Comparison of ENCODE assay signal across 17 cellular contexts in genomic region chr17:44272321-44272951, GRCh38. TPM values are rescaled to one million over a fixed set of nuclear protein-coding genes. Genes with fewer than 3 reads are reported as not detected.
"Had no signal": no experiment of that assay in that cellular context is flagged by ENCODE, and none has a peak within 500 bp of the region (broad histone marks: within the 10 kb centered on the region; RNA-seq: fewer than 3 reads in every experiment).

No MANE protein-coding gene starts in this region.

- DNase-seq: activated CD4-positive, alpha-beta T cell treated with anti-CD3 and anti-CD28 coated beads for 1 hour; activated CD4-positive, alpha-beta T cell treated with anti-CD3 and anti-CD28 coated beads, Interleukin-2, amount 50 U/mL, for 48 hours; activated CD8-positive, alpha-beta memory T cell treated with anti-CD3 and anti-CD28 coated beads, Interleukin-2, amount 10 ng/mL, durations not matched to agents 7 days and 5 days; activated effector memory CD4-positive, alpha-beta T cell treated with anti-CD3 and anti-CD28 coated beads, Interleukin-2, amount 50 U/mL, for 16 hours; activated T-cell treated with anti-CD3 and anti-CD28 coated beads, Interleukin-2, amount 50 U/mL, for 24 hours; amniotic stem cell; esophagus squamous epithelium; foreskin fibroblast; small intestine; SW 1271; tibial artery had no signal

- ATAC-seq: activated CD8-positive, alpha-beta memory T cell treated with anti-CD3 and anti-CD28 coated beads, Interleukin-2, amount 10 ng/mL, durations not matched to agents 7 days and 5 days; activated naive CD4-positive, alpha-beta T cell treated with anti-CD3 and anti-CD28 coated beads, Interleukin-2, amount 50 U/mL, for 72 hours had no signal

- H3K27ac ChIP-seq: esophagus squamous epithelium, parathyroid adenoma, tibial artery had no signal

- H3K27me3 ChIP-seq: esophagus squamous epithelium had no signal

- H3K36me3 ChIP-seq: esophagus squamous epithelium, tibial artery had no signal

- H3K9me3 ChIP-seq: esophagus squamous epithelium, tibial artery had no signal

- H3K4me3 ChIP-seq: esophagus squamous epithelium, tibial artery had no signal

- H3K4me1 ChIP-seq: esophagus squamous epithelium, tibial artery had no signal

RNA-seq across cellular contexts. Expression of gene SLC4A1, which starts 4.5 kb away (rescaled TPM):
- total RNA-seq: activated CD8-positive, alpha-beta memory T cell treated with anti-CD3 and anti-CD28 coated beads, Interleukin-2, amount 10 ng/mL, durations not matched to agents 7 days and 5 days; activated naive CD4-positive, alpha-beta T cell treated with anti-CD3 and anti-CD28 coated beads, Interleukin-2, amount 50 U/mL, for 72 hours; dermis microvascular lymphatic vessel endothelial cell; esophagus squamous epithelium; neural crest cell; renal cortical epithelial cell had no signal
- polyA plus RNA-seq: keratinocyte, small intestine had no signal
